In the genomic region with DNA sequence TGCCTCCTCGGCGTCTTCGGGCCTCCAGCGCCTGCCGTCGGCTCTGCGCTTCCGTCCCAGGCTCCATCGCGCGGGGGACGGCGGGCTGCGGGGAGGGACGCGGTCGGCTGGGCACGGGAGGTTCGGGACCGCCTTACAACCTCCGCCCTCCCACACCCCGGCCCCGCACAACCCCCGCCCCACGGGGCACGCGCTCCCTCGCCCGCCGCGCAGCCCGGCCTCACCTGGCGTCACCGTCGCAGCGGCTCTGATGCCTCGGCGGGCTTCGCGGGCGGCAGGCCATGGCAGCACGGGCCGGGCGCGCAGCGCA, we compare ENCODE assay signal across 1 cellular context.
A peak's percentile ranks its signal among the peaks of the same experiment; 100 is the strongest.
TF ChIP-seq lines count a peak whose summit lies in the region.

No MANE protein-coding gene starts in this region.

TF ChIP-seq in HepG2, 621 proteins besides CTCF, POLR2A, EP300 and RAD21:
- 0 out of 2 replicates have a peak, but pooled peaks have one; percentile 22 for TF ChIP-seq RARG (CRISPR knock-in tag; IDR thresholded peaks at IDR 0.05; ENCODE audit: low read depth)
- TF ChIP-seq KLF12 (CRISPR knock-in tag; IDR thresholded peaks at IDR 0.05; ENCODE audit: borderline replicate concordance), result no peak
- no peak for TF ChIP-seq FOXP1 (IDR thresholded peaks at IDR 0.05)
- TF ChIP-seq FOXP1 (CRISPR knock-in tag; IDR thresholded peaks at IDR 0.05), result no peak
- TF ChIP-seq KLF13 (CRISPR knock-in tag; IDR thresholded peaks at IDR 0.05), result no peak
- TF ChIP-seq CBX5 (CRISPR knock-in tag; IDR thresholded peaks at IDR 0.05; ENCODE audit: borderline replicate concordance), result no peak
- TF ChIP-seq ZNF780A (CRISPR knock-in tag; IDR thresholded peaks at IDR 0.05), result peak; percentile 7; the same call in 1 of the 2 replicates
- no peak for TF ChIP-seq PLRG1 (conservative IDR thresholded peaks at IDR 0.05)
- no peak for TF ChIP-seq SETDB1 (CRISPR knock-in tag; IDR thresholded peaks at IDR 0.05; ENCODE audit: borderline replicate concordance)
- no peak for TF ChIP-seq NFYB (CRISPR knock-in tag; IDR thresholded peaks at IDR 0.05)
- TF ChIP-seq NONO (IDR thresholded peaks at IDR 0.05), result no peak
- TF ChIP-seq NONO (CRISPR knock-in tag; conservative IDR thresholded peaks at IDR 0.05), result no peak
- 0 out of 2 replicates have a peak, but pooled peaks have one; percentile 6 for TF ChIP-seq SRY (CRISPR knock-in tag; IDR thresholded peaks at IDR 0.05)
- no peak for TF ChIP-seq ZNF3 (CRISPR knock-in tag; IDR thresholded peaks at IDR 0.05)
- TF ChIP-seq, protein P1, sequence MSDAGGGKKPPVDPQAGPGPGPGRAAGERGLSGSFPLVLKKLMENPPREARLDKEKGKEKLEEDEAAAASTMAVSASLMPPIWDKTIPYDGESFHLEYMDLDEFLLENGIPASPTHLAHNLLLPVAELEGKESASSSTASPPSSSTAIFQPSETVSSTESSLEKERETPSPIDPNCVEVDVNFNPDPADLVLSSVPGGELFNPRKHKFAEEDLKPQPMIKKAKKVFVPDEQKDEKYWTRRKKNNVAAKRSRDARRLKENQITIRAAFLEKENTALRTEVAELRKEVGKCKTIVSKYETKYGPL (CRISPR knock-in tag; IDR thresholded peaks at IDR 0.05), result no peak
- no peak for TF ChIP-seq ZNF816 (CRISPR knock-in tag; IDR thresholded peaks at IDR 0.05; ENCODE audit: borderline replicate concordance)
- TF ChIP-seq, protein P2, sequence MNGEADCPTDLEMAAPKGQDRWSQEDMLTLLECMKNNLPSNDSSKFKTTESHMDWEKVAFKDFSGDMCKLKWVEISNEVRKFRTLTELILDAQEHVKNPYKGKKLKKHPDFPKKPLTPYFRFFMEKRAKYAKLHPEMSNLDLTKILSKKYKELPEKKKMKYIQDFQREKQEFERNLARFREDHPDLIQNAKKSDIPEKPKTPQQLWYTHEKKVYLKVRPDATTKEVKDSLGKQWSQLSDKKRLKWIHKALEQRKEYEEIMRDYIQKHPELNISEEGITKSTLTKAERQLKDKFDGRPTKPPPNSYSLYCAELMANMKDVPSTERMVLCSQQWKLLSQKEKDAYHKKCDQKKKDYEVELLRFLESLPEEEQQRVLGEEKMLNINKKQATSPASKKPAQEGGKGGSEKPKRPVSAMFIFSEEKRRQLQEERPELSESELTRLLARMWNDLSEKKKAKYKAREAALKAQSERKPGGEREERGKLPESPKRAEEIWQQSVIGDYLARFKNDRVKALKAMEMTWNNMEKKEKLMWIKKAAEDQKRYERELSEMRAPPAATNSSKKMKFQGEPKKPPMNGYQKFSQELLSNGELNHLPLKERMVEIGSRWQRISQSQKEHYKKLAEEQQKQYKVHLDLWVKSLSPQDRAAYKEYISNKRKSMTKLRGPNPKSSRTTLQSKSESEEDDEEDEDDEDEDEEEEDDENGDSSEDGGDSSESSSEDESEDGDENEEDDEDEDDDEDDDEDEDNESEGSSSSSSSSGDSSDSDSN (CRISPR knock-in tag; IDR thresholded peaks at IDR 0.05), result peak; percentile 67
- TF ChIP-seq NFKBIZ (CRISPR knock-in tag; IDR thresholded peaks at IDR 0.05), result no peak
- no peak for TF ChIP-seq TMF1 (CRISPR knock-in tag; IDR thresholded peaks at IDR 0.05; ENCODE audit: low read depth)
- TF ChIP-seq ZNF274 (CRISPR knock-in tag; IDR thresholded peaks at IDR 0.05), result no peak
- TF ChIP-seq, protein P3, sequence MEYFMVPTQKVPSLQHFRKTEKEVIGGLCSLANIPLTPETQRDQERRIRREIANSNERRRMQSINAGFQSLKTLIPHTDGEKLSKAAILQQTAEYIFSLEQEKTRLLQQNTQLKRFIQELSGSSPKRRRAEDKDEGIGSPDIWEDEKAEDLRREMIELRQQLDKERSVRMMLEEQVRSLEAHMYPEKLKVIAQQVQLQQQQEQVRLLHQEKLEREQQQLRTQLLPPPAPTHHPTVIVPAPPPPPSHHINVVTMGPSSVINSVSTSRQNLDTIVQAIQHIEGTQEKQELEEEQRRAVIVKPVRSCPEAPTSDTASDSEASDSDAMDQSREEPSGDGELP (IDR thresholded peaks at IDR 0.05; ENCODE audit: borderline replicate concordance, low read depth), result no peak
- 0 out of 2 replicates have a peak, but pooled peaks have one; percentile 44 for TF ChIP-seq ZSCAN31 (CRISPR knock-in tag; IDR thresholded peaks at IDR 0.05; ENCODE audit: low read depth)
- TF ChIP-seq LCORL (IDR thresholded peaks at IDR 0.05), result no peak
- TF ChIP-seq LCORL (CRISPR knock-in tag; IDR thresholded peaks at IDR 0.05), result no peak
- TF ChIP-seq, protein P4, sequence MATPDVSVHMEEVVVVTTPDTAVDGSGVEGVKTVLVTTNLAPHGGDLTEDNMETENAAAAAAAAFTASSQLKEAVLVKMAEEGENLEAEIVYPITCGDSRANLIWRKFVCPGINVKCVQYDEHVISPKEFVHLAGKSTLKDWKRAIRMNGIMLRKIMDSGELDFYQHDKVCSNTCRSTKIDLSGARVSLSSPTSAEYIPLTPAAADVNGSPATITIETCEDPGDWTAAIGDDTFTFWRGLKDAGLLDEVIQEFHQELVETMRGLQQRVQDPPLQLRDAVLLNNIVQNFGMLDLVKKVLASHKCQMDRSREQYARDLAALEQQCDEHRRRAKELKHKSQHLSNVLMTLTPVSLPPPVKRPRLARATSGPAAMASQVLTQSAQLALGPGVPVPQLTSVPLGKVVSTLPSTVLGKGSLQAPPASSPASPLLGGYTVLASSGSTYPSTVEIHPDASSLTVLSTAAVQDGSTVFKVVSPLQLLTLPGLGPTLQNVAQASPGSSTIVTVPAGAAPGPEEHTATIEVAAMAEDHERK (CRISPR knock-in tag; IDR thresholded peaks at IDR 0.05; ENCODE audit: low read depth), result no peak
- TF ChIP-seq ZBTB33 (CRISPR knock-in tag; IDR thresholded peaks at IDR 0.05), result no peak
- peak; percentile 56; the same call in 1 of the 2 replicates for TF ChIP-seq EED (CRISPR knock-in tag; IDR thresholded peaks at IDR 0.05)
- peak; percentile 57; the same call in 1 of the 2 replicates for TF ChIP-seq ZFYVE20 (CRISPR knock-in tag; IDR thresholded peaks at IDR 0.05; ENCODE audit: borderline replicate concordance, low read depth)
- TF ChIP-seq CENPX (CRISPR knock-in tag; IDR thresholded peaks at IDR 0.05), result no peak
- TF ChIP-seq MTF1 (CRISPR knock-in tag; IDR thresholded peaks at IDR 0.05), result no peak
- TF ChIP-seq HNRNPLL (IDR thresholded peaks at IDR 0.05; ENCODE audit: low read depth, low read length, poor library complexity, severe bottlenecking), result peak; percentile 12
- TF ChIP-seq ZFP41 (CRISPR knock-in tag; IDR thresholded peaks at IDR 0.05; ENCODE audit: borderline replicate concordance), result no peak
- peak; percentile 54; the same call in 1 of the 2 replicates for TF ChIP-seq ZNF841 (CRISPR knock-in tag; IDR thresholded peaks at IDR 0.05; ENCODE audit: borderline replicate concordance)
- peak; percentile 19 for TF ChIP-seq ASH2L (IDR thresholded peaks at IDR 0.05; ENCODE audit: insufficient read length, low read depth, low read length)
- TF ChIP-seq ZNF737 (CRISPR knock-in tag; IDR thresholded peaks at IDR 0.05; ENCODE audit: borderline replicate concordance), result no peak
- no peak for TF ChIP-seq MATR3 (CRISPR knock-in tag; IDR thresholded peaks at IDR 0.05)
- TF ChIP-seq, protein P5, sequence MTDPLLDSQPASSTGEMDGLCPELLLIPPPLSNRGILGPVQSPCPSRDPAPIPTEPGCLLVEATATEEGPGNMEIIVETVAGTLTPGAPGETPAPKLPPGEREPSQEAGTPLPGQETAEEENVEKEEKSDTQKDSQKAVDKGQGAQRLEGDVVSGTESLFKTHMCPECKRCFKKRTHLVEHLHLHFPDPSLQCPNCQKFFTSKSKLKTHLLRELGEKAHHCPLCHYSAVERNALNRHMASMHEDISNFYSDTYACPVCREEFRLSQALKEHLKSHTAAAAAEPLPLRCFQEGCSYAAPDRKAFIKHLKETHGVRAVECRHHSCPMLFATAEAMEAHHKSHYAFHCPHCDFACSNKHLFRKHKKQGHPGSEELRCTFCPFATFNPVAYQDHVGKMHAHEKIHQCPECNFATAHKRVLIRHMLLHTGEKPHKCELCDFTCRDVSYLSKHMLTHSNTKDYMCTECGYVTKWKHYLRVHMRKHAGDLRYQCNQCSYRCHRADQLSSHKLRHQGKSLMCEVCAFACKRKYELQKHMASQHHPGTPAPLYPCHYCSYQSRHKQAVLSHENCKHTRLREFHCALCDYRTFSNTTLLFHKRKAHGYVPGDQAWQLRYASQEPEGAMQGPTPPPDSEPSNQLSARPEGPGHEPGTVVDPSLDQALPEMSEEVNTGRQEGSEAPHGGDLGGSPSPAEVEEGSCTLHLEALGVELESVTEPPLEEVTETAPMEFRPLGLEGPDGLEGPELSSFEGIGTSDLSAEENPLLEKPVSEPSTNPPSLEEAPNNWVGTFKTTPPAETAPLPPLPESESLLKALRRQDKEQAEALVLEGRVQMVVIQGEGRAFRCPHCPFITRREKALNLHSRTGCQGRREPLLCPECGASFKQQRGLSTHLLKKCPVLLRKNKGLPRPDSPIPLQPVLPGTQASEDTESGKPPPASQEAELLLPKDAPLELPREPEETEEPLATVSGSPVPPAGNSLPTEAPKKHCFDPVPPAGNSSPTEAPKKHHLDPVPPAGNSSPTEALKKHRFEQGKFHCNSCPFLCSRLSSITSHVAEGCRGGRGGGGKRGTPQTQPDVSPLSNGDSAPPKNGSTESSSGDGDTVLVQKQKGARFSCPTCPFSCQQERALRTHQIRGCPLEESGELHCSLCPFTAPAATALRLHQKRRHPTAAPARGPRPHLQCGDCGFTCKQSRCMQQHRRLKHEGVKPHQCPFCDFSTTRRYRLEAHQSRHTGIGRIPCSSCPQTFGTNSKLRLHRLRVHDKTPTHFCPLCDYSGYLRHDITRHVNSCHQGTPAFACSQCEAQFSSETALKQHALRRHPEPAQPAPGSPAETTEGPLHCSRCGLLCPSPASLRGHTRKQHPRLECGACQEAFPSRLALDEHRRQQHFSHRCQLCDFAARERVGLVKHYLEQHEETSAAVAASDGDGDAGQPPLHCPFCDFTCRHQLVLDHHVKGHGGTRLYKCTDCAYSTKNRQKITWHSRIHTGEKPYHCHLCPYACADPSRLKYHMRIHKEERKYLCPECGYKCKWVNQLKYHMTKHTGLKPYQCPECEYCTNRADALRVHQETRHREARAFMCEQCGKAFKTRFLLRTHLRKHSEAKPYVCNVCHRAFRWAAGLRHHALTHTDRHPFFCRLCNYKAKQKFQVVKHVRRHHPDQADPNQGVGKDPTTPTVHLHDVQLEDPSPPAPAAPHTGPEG (CRISPR knock-in tag; IDR thresholded peaks at IDR 0.05), result no peak
